21 cellular contexts compared by ENCODE assay signal in genomic region chr6:165010556-165011535, GRCh38.
DNase-seq lines count a peak whose midpoint lies in the region; ATAC-seq and TF ChIP-seq lines count a peak whose summit lies in the region.
"Had no signal": no experiment of that assay in that cellular context is flagged by ENCODE, and none has a peak within 500 bp of the region (broad histone marks: within the 10 kb centered on the region; RNA-seq: fewer than 3 reads in every experiment).

No MANE protein-coding gene starts in this region.

- H3K4me1 ChIP-seq in PC-3 (ENCODE audit: insufficient read depth, low read length): peaks cover 19% of the 10 kb centered on the region
- H3K4me1 ChIP-seq: tibial artery had no signal

- H3K4me2 ChIP-seq in PC-3 (ENCODE audit: low read length): peak overlapping the region; percentile 73

- no peak overlapping the region for H3K9ac ChIP-seq in PC-3 (ENCODE audit: low read length)

- CTCF ChIA-PET in PC-3 (lab: Charles Lee): no interaction called here
- CTCF ChIA-PET in activated naive CD4-positive, alpha-beta T cell treated with anti-CD3 and anti-CD28 coated beads for 36 hours (lab: Charles Lee): no interaction called here

- peaks cover 12 to 17% of the 10 kb centered on the region in 2 donors for H3K9me3 Mint-ChIP-seq in activated naive CD4-positive, alpha-beta T cell treated with anti-CD3 and anti-CD28 coated beads, Interleukin-2, amount 50 U/mL, for 72 hours
- H3K9me3 Mint-ChIP-seq in activated naive CD4-positive, alpha-beta T cell treated with anti-CD3 and anti-CD28 coated beads for 36 hours: peaks cover 8% of the 10 kb centered on the region

- POLR2A ChIA-PET in PC-3 (lab: Charles Lee; ENCODE audit: unreplicated experiment): no interaction called here

- H3K9me3 ChIP-seq in PC-3 (ENCODE audit: low read length): no peaks in the 10 kb centered on the region
- H3K9me3 ChIP-seq: tibial artery had no signal

- H3F3A ChIP-seq in PC-3 (ENCODE audit: low read length, unreplicated experiment): no peaks in the 10 kb centered on the region

- peak overlapping the region; percentile 58 for H2AFZ ChIP-seq in PC-3 (ENCODE audit: low read length)

- H3K9me2 ChIP-seq in PC-3 (replicated peaks; ENCODE audit: low read length): no peaks in the 10 kb centered on the region

- in situ Hi-C loops in ACHN (cut with HindIII; ENCODE audit: low pct_ligation_motif_present, low pct_unique_long_range_greater_than_20kb, low sequenced_read_pairs): no loop called here

- no peak overlapping the region for H3K4me3 Mint-ChIP-seq in activated naive CD4-positive, alpha-beta T cell treated with anti-CD3 and anti-CD28 coated beads for 36 hours
- H3K4me3 Mint-ChIP-seq: activated CD8-positive, alpha-beta T cell treated with anti-CD3 and anti-CD28 coated beads for 36 hours; activated naive CD8-positive, alpha-beta T cell treated with anti-CD3 and anti-CD28 coated beads for 36 hours; activated T-cell treated with anti-CD3 and anti-CD28 coated beads, Interleukin-2, amount 50 U/mL, for 72 hours had no signal

- peak; percentile 37 for ATAC-seq in PC-3
- no peak for ATAC-seq in activated naive CD4-positive, alpha-beta T cell treated with anti-CD3 and anti-CD28 coated beads, Interleukin-2, amount 50 U/mL, for 72 hours
- ATAC-seq: activated CD8-positive, alpha-beta T cell treated with anti-CD3 and anti-CD28 coated beads for 36 hours; activated T-cell treated with anti-CD3 and anti-CD28 coated beads, Interleukin-2, amount 50 U/mL, for 72 hours had no signal

- no peaks in the 10 kb centered on the region for H3K27me3 Mint-ChIP-seq in activated naive CD4-positive, alpha-beta T cell treated with anti-CD3 and anti-CD28 coated beads for 36 hours (ENCODE audit: low read depth)
- H3K27me3 Mint-ChIP-seq: activated CD8-positive, alpha-beta T cell treated with anti-CD3 and anti-CD28 coated beads for 36 hours; activated naive CD8-positive, alpha-beta T cell treated with anti-CD3 and anti-CD28 coated beads for 36 hours had no signal

- H4K20me1 ChIP-seq in PC-3 (ENCODE audit: low read length): no peaks in the 10 kb centered on the region

- H3K4me1 Mint-ChIP-seq in activated naive CD4-positive, alpha-beta T cell treated with anti-CD3 and anti-CD28 coated beads for 36 hours (ENCODE audit: low read depth): no peaks in the 10 kb centered on the region
- H3K4me1 Mint-ChIP-seq: activated naive CD8-positive, alpha-beta T cell treated with anti-CD3 and anti-CD28 coated beads for 36 hours had no signal

- intact Hi-C loops in PC-3 (cut with micrococcal nuclease): no loop called here
- intact Hi-C loops in activated naive CD4-positive, alpha-beta T cell treated with anti-CD3 and anti-CD28 coated beads for 36 hours (cut with micrococcal nuclease): no loop called here

- no TSS peak for BruUV-seq in PC-3 (replicated peaks; lab: Mats Ljungman, UMichigan)

- H3K27ac ChIP-seq in PC-3 (ENCODE audit: low read length): peak overlapping the region; percentile 52
- H3K27ac ChIP-seq: tibial artery had no signal

- no peak for TF ChIP-seq CTCF in PC-3 (conservative IDR thresholded peaks at IDR 0.05; ENCODE audit: low read depth, low read length)
- TF ChIP-seq CTCF in fibroblast of the aortic adventitia (IDR thresholded peaks at IDR 0.05; ENCODE audit: insufficient read depth, low read length): no peak

- H3K27ac Mint-ChIP-seq in activated naive CD4-positive, alpha-beta T cell treated with anti-CD3 and anti-CD28 coated beads, Interleukin-2, amount 50 U/mL, for 72 hours: no peak overlapping the region
- H3K27ac Mint-ChIP-seq in activated naive CD4-positive, alpha-beta T cell treated with anti-CD3 and anti-CD28 coated beads for 36 hours: no peak overlapping the region
- H3K27ac Mint-ChIP-seq: activated CD8-positive, alpha-beta T cell treated with anti-CD3 and anti-CD28 coated beads for 36 hours; activated naive CD8-positive, alpha-beta T cell treated with anti-CD3 and anti-CD28 coated beads for 36 hours; activated T-cell treated with anti-CD3 and anti-CD28 coated beads, Interleukin-2, amount 50 U/mL, for 72 hours had no signal

- no peaks in the 10 kb centered on the region for H3K27me3 ChIP-seq in PC-3 (ENCODE audit: low read length)
- H3K27me3 ChIP-seq: tibial artery had no signal

- no peaks in the 10 kb centered on the region for H3K36me3 ChIP-seq in PC-3 (ENCODE audit: low read depth, low read length)
- H3K36me3 ChIP-seq: tibial artery had no signal

- H3K4me3 ChIP-seq in PC-3 (ENCODE audit: low read length) (peak overlapping the region; percentile 22; the same call in 1 of the 2 replicates), fibroblast of the aortic adventitia (ENCODE audit: low read depth, low read length) (no peak overlapping the region)
- H3K4me3 ChIP-seq: tibial artery had no signal

- H3K79me2 ChIP-seq in PC-3 (ENCODE audit: low read length): no peaks in the 10 kb centered on the region

- DNase-seq in ACHN (peak; percentile 25), PC-3 (peak; percentile 76), fibroblast of the aortic adventitia (ENCODE audit: low read depth) (peak; percentile 7), myocyte (ENCODE audit: low read depth) (peak; percentile 73), NCI-H524 (lab: John Stamatoyannopoulos, UW) (no peak)
- DNase-seq in activated naive CD4-positive, alpha-beta T cell treated with anti-CD3 and anti-CD28 coated beads, Interleukin-2, amount 50 U/mL, for 72 hours (ENCODE audit: low spot score in 2 of 2): no peak
- DNase-seq in activated naive CD4-positive, alpha-beta T cell treated with anti-CD3 and anti-CD28 coated beads for 36 hours: no peak
- DNase-seq in activated naive CD4-positive, alpha-beta T cell treated with anti-CD3 and anti-CD28 coated beads, Interleukin-2, amount 50 U/mL, for 16 hours: no peak
- DNase-seq: activated CD4-positive, CD25-positive, alpha-beta regulatory T cell; activated CD8-positive, alpha-beta T cell treated with anti-CD3 and anti-CD28 coated beads for 36 hours; activated naive CD8-positive, alpha-beta T cell treated with anti-CD3 and anti-CD28 coated beads for 36 hours; activated T-cell treated with anti-CD3 and anti-CD28 coated beads, Interleukin-2, amount 50 U/mL, for 72 hours; C1 segment of cervical spinal cord; erythroblast; glutamatergic neuron; mammary epithelial cell; NCI-H2029 treated with DMSO at 0.1 percent for 48 hours; NCI-H510A; SIG-M5; stimulated activated naive CD4-positive, alpha-beta T cell; tibial artery had no signal

- H3K36me3 Mint-ChIP-seq in activated naive CD4-positive, alpha-beta T cell treated with anti-CD3 and anti-CD28 coated beads, Interleukin-2, amount 50 U/mL, for 72 hours: peaks cover 0 to 7% of the 10 kb centered on the region in 2 donors
- H3K36me3 Mint-ChIP-seq in activated naive CD4-positive, alpha-beta T cell treated with anti-CD3 and anti-CD28 coated beads for 36 hours (ENCODE audit: low read depth): no peaks in the 10 kb centered on the region
- H3K36me3 Mint-ChIP-seq: activated naive CD8-positive, alpha-beta T cell treated with anti-CD3 and anti-CD28 coated beads for 36 hours had no signal

Comparison
In these comparisons a context has a peak if more than half of its experiments do, and no peak if none do; other contexts are left out.
1. DNase-seq: peak in ACHN (single experiment), PC-3 (single experiment), fibroblast of the aortic adventitia (single experiment) and myocyte (single experiment); none in NCI-H524 (0 of 2), activated naive CD4-positive, alpha-beta T cell treated with anti-CD3 and anti-CD28 coated beads, Interleukin-2, amount 50 U/mL, for 72 hours (0 of 2), activated naive CD4-positive, alpha-beta T cell treated with anti-CD3 and anti-CD28 coated beads for 36 hours (single experiment) and activated naive CD4-positive, alpha-beta T cell treated with anti-CD3 and anti-CD28 coated beads, Interleukin-2, amount 50 U/mL, for 16 hours (single experiment).